Comparison of ENCODE assay signal across 10 cellular contexts in the genomic region with DNA sequence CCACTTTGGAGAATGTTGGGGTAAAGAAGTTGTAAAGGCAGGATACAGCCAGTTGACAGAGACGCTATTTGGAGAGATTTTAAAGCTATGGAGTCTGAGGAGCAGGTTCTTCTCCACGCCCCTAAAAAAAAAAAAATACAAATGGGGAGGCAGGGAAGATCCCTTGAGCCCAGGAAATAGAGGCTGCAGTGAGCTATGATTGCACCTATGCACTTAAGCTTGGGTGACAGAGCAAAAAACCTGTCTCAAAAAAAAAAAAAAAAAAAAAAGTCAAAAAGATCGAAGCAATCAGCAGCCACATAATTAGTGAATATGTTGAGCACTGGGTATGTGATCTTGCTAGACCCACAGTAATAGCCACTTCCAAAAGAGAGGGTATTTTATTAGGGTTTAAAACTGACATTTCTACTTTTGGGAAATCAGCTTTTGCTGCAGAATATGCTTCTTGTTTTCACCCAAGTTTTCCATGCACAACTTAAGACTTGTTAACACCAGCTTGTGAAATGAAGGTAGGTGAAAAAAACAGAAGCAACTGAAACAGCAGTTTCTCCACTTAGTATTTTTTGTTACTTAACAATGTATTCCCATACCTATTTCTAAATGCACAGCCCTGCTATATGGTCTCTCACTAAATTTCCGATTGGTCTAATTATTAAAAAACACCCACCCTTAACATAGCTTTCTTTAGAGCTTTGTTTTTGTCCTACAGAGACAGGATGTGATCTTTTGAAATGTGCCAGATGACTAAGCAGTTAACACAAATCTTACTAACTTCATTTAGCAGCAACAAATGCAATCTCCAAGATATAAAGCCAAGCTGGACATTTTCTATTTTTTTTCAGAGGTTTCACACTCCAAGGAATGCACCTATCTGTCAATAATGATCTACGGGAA. TPM values are rescaled to one million over a fixed set of nuclear protein-coding genes. Genes with fewer than 3 reads are reported as not detected.
DNase-seq lines count a peak whose midpoint lies in the region; ATAC-seq and TF ChIP-seq lines count a peak whose summit lies in the region.
"Had no signal": no experiment of that assay in that cellular context is flagged by ENCODE, and none has a peak within 500 bp of the region (broad histone marks: within the 10 kb centered on the region; RNA-seq: fewer than 3 reads in every experiment).

No MANE protein-coding gene starts in this region.

- peak overlapping the region; percentile 99 for H3K4me3 Mint-ChIP-seq in activated naive CD8-positive, alpha-beta T cell treated with anti-CD3 and anti-CD28 coated beads, Interleukin-2, amount 10 ng/mL, durations not matched to agents 7 days and 5 days

- no peak overlapping the region for H2BK5ac ChIP-seq in mesenchymal stem cell (ENCODE audit: low read depth, low read length, poor library complexity, severe bottlenecking)

- no peak overlapping the region for H2BK120ac ChIP-seq in mesenchymal stem cell (ENCODE audit: low read depth, low read length)

- CTCF ChIA-PET in HEK293T (lab: Yijun Ruan, JAX): interaction anchor here (0.6 kb wide), 1 partner anchor 578 kb away, joined by 3 read pairs; no protein-coding TSS in a partner anchor

- peaks cover 28% of the 10 kb centered on the region for H3K36me3 ChIP-seq in BLaER1
- H3K36me3 ChIP-seq in mesenchymal stem cell (ENCODE audit: control insufficient read depth in 1 of 2, insufficient read depth in 2 of 2, low read depth in 1 of 2, low read length in 2 of 2): peaks cover 4 to 30% of the 10 kb centered on the region in 2 experiments

- peak overlapping the region; percentile 10 for H2AK5ac ChIP-seq in mesenchymal stem cell (ENCODE audit: low read length, severe bottlenecking)

- H3K4ac ChIP-seq in mesenchymal stem cell (ENCODE audit: low read depth in 1 of 2, low read length in 2 of 2): no peak overlapping the region

- H3K4me2 ChIP-seq in BLaER1 (0 out of 2 replicates have a peak overlapping the region, but pooled peaks have one; percentile 14), mesenchymal stem cell (ENCODE audit: low read length, poor library complexity, severe bottlenecking) (no peak overlapping the region)

- no peak overlapping the region for H2BK15ac ChIP-seq in mesenchymal stem cell (ENCODE audit: low read depth, poor library complexity, severe bottlenecking)

- H3K79me1 ChIP-seq in mesenchymal stem cell (replicated peaks; ENCODE audit: low read length, poor library complexity, severe bottlenecking): peaks cover 7% of the 10 kb centered on the region

- H3K18ac ChIP-seq in mesenchymal stem cell (ENCODE audit: low read depth in 1 of 2, low read length in 2 of 2): peak overlapping the region in 1 of 2 experiments; percentile 49

- H3K23ac ChIP-seq in mesenchymal stem cell (ENCODE audit: low read length in 2 of 2): no peak overlapping the region

- H3K4me1 Mint-ChIP-seq in activated naive CD8-positive, alpha-beta T cell treated with anti-CD3 and anti-CD28 coated beads, Interleukin-2, amount 10 ng/mL, durations not matched to agents 7 days and 5 days: peaks cover 34% of the 10 kb centered on the region

- H3K14ac ChIP-seq in mesenchymal stem cell (ENCODE audit: low read length in 2 of 2): no peak overlapping the region

- no peaks in the 10 kb centered on the region for H3K9me3 Mint-ChIP-seq in activated naive CD8-positive, alpha-beta T cell treated with anti-CD3 and anti-CD28 coated beads, Interleukin-2, amount 10 ng/mL, durations not matched to agents 7 days and 5 days

- H3K27me3 ChIP-seq in BLaER1: no peaks in the 10 kb centered on the region
- H3K27me3 ChIP-seq in mesenchymal stem cell (ENCODE audit: control insufficient read depth in 1 of 2, insufficient read depth in 1 of 2, low read length in 2 of 2): no peaks in the 10 kb centered on the region
- H3K27me3 ChIP-seq: pancreas had no signal

- H3K4me3 ChIP-seq in BLaER1 (no peak overlapping the region), mesenchymal stem cell (ENCODE audit: insufficient read depth in 1 of 2, low read depth in 1 of 2, low read length in 2 of 2) (peak overlapping the region in 1 of 2 experiments; percentile 21)
- H3K4me3 ChIP-seq: pancreas had no signal

- H3K9ac ChIP-seq in BLaER1: peak overlapping the region; percentile 1; the same call in 1 of the 2 replicates
- H3K9ac ChIP-seq in mesenchymal stem cell (ENCODE audit: low read length): peak overlapping the region; percentile 71

- H3K27ac ChIP-seq in BLaER1 (0 out of 2 replicates have a peak overlapping the region, but pooled peaks have one; percentile 27), mesenchymal stem cell (ENCODE audit: low read length, poor library complexity, severe bottlenecking) (peak overlapping the region; percentile 66)
- H3K27ac ChIP-seq: pancreas had no signal

- H3K4me1 ChIP-seq in BLaER1 (peaks cover 46% of the 10 kb centered on the region), mesenchymal stem cell (ENCODE audit: control insufficient read depth, insufficient read depth, low read depth, low read length) (peaks cover 7% of the 10 kb centered on the region)

- peaks cover 26% of the 10 kb centered on the region for H3K36me3 Mint-ChIP-seq in activated naive CD8-positive, alpha-beta T cell treated with anti-CD3 and anti-CD28 coated beads, Interleukin-2, amount 10 ng/mL, durations not matched to agents 7 days and 5 days

- H3K27ac Mint-ChIP-seq in activated naive CD8-positive, alpha-beta T cell treated with anti-CD3 and anti-CD28 coated beads, Interleukin-2, amount 10 ng/mL, durations not matched to agents 7 days and 5 days: peak overlapping the region; percentile 80

- DNase-seq in HT1080 (ENCODE audit: low read depth) (peak; percentile 59), mesenchymal stem cell (peak; percentile 59), HEK293T (ENCODE audit: extremely low spot score) (no peak), NCI-H2227 treated with DMSO at 0.1 percent for 48 hours (lab: John Stamatoyannopoulos, UW) (no peak)
- no peak for DNase-seq in activated naive CD8-positive, alpha-beta T cell treated with anti-CD3 and anti-CD28 coated beads, Interleukin-2, amount 10 ng/mL, durations not matched to agents 7 days and 5 days
- DNase-seq: MM.1S, pancreas had no signal

- H4K91ac ChIP-seq in mesenchymal stem cell (ENCODE audit: low read length): no peak overlapping the region

- H4K8ac ChIP-seq in mesenchymal stem cell (ENCODE audit: low read length): no peak overlapping the region

- H3K9me3 ChIP-seq in BLaER1 (peaks cover 5% of the 10 kb centered on the region; the same call in 1 of the 2 replicates), mesenchymal stem cell (ENCODE audit: control insufficient read depth, low read length) (no peaks in the 10 kb centered on the region)
- H3K9me3 ChIP-seq: pancreas had no signal

- no peak overlapping the region for H2BK12ac ChIP-seq in mesenchymal stem cell (ENCODE audit: low read length in 2 of 2)

- POLR2A ChIA-PET in activated naive CD8-positive, alpha-beta T cell treated with anti-CD3 and anti-CD28 coated beads, Interleukin-2, amount 10 ng/mL, durations not matched to agents 7 days and 5 days (lab: Charles Lee): interaction anchor here (0.6 to 8.2 kb wide), 7 partner anchors 16 to 265 kb away, joined by 3 to 214 read pairs (median 4); partner anchors contain the start of genes COQ7 and RPS15A
- POLR2A ChIA-PET in HEK293T (lab: Yijun Ruan, JAX): interaction anchor here (2.5 kb wide), 1 partner anchor 14 kb away, joined by 19 read pairs; the partner anchor contains the start of gene RPS15A

- no peak overlapping the region for H2AFZ ChIP-seq in mesenchymal stem cell (ENCODE audit: low read depth, low read length)

- 75% methylated on average over 3 of the region's 5 CpGs for WGBS in mesenchymal stem cell

- no peak for ATAC-seq in activated naive CD8-positive, alpha-beta T cell treated with anti-CD3 and anti-CD28 coated beads, Interleukin-2, amount 10 ng/mL, durations not matched to agents 7 days and 5 days (ENCODE audit: low read depth)
- no peak for ATAC-seq in GM21786 (IDR thresholded peaks at IDR 0.05; ENCODE audit: unreplicated experiment)
- ATAC-seq in HG02642 (IDR thresholded peaks at IDR 0.05; ENCODE audit: poor library complexity, unreplicated experiment): no peak
- ATAC-seq: pancreas had no signal

- H3K27me3 Mint-ChIP-seq in activated naive CD8-positive, alpha-beta T cell treated with anti-CD3 and anti-CD28 coated beads, Interleukin-2, amount 10 ng/mL, durations not matched to agents 7 days and 5 days: no peaks in the 10 kb centered on the region

- peaks cover 24% of the 10 kb centered on the region for H4K20me1 ChIP-seq in BLaER1

TF ChIP-seq in HEK293T, 16 proteins besides CTCF, POLR2A, EP300 and RAD21 (continues in another document):
- TF ChIP-seq FOXA1 (IDR thresholded peaks at IDR 0.05) (no peak), NFRKB (IDR thresholded peaks at IDR 0.05) (no peak), LEF1 (IDR thresholded peaks at IDR 0.05; ENCODE audit: borderline replicate concordance) (no peak), SP1 (IDR thresholded peaks at IDR 0.05) (no peak), TARDBP (IDR thresholded peaks at IDR 0.05) (no peak), ELF4 (IDR thresholded peaks at IDR 0.05) (no peak), HDGF (IDR thresholded peaks at IDR 0.05; ENCODE audit: borderline replicate concordance) (no peak), BHLHE40 (IDR thresholded peaks at IDR 0.05; ENCODE audit: borderline replicate concordance) (no peak), SUZ12 (IDR thresholded peaks at IDR 0.05) (no peak)

RNA-seq across cellular contexts. Expression of gene ARL6IP1, which starts 2.5 kb away (rescaled TPM):
- 557 and 561 TPM in 2 replicates for total RNA-seq in HT1080 (2014; rRNA removed; shearing (Covaris generic))
- polyA plus RNA-seq in HT1080 (2015; cell fraction: cytosol; rRNA removed): 204 and 219 TPM in 2 replicates
- 185 and 216 TPM in 2 replicates for polyA plus RNA-seq in HT1080 (2015; cell fraction: nucleus; rRNA removed)
- 100 to 1,000 TPM; 176 to 182 TPM for total RNA-seq in activated naive CD8-positive, alpha-beta T cell treated with anti-CD3 and anti-CD28 coated beads, Interleukin-2, amount 10 ng/mL, durations not matched to agents 7 days and 5 days
- 82.3 TPM for polyA plus RNA-seq in mesenchymal stem cell (2013, experiment 1 of 2)
- polyA plus RNA-seq in mesenchymal stem cell (2013, experiment 2 of 2): 91.9 TPM

RNA-seq across cellular contexts. Expression of gene RPS15A, which starts 13.7 kb away (rescaled TPM):
- 1,749 and 1,827 TPM in 2 replicates for total RNA-seq in HT1080 (2014; rRNA removed; shearing (Covaris generic))
- polyA plus RNA-seq in HT1080 (2015; cell fraction: cytosol; rRNA removed): 3,151 and 3,593 TPM in 2 replicates
- 837 and 893 TPM in 2 replicates for polyA plus RNA-seq in HT1080 (2015; cell fraction: nucleus; rRNA removed)
- total RNA-seq in activated naive CD8-positive, alpha-beta T cell treated with anti-CD3 and anti-CD28 coated beads, Interleukin-2, amount 10 ng/mL, durations not matched to agents 7 days and 5 days: 1,000 to 10,000 TPM; 1,969 to 2,023 TPM
- 4,200 TPM for polyA plus RNA-seq in mesenchymal stem cell (2013, experiment 1 of 2)
- polyA plus RNA-seq in mesenchymal stem cell (2013, experiment 2 of 2): 3,956 TPM

Comparison
In these comparisons a context has a peak if more than half of its experiments do, and no peak if none do; other contexts are left out.
1. DNase-seq: peak in HT1080 (single experiment) and mesenchymal stem cell (single experiment); none in activated naive CD8-positive, alpha-beta T cell treated with anti-CD3 and anti-CD28 coated beads, Interleukin-2, amount 10 ng/mL, durations not matched to agents 7 days and 5 days (single experiment), HEK293T (single experiment) and NCI-H2227 treated with DMSO at 0.1 percent for 48 hours (single experiment).